Comparison of ENCODE assay signal across 16 cellular contexts in the genomic region with DNA sequence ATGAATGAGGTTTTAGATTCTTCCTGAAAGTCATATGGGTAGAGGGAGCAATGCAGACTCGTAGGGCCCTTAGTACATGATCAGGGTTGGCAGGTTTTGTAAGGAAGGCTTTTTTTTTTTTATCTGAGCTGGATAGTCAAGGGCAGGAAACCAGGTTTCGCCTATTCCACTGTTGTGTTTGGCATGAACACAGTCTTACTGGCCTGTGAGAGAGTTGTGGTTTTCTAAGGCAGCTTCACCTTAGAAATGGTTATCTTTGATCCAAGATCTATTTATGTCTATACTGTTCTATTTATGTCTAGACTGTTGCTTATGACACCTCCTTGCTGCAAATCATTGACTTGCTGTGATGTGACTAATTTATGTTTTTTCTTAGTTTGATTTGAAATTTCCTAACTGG. TPM values are rescaled to one million over a fixed set of nuclear protein-coding genes. Genes with fewer than 3 reads are reported as not detected.
DNase-seq lines count a peak whose midpoint lies in the region; ATAC-seq and TF ChIP-seq lines count a peak whose summit lies in the region.
"Had no signal": no experiment of that assay in that cellular context is flagged by ENCODE, and none has a peak within 500 bp of the region (broad histone marks: within the 10 kb centered on the region; RNA-seq: fewer than 3 reads in every experiment).

No MANE protein-coding gene starts in this region.

- no peaks in the 10 kb centered on the region for H3K36me3 ChIP-seq in lower lobe of right lung
- H3K36me3 ChIP-seq: transverse colon had no signal

- ATAC-seq in GM19452 (IDR thresholded peaks at IDR 0.05; ENCODE audit: unreplicated experiment) (peak; percentile 71), HG03378 (IDR thresholded peaks at IDR 0.05; ENCODE audit: unreplicated experiment) (peak; percentile 84), lower lobe of right lung (no peak)
- peak; percentile 29 for ATAC-seq in stimulated activated memory B cell treated with anti-CD40 and anti-IgM and Interleukin-4, amounts not matched to agents 10 μg/mL and 1 μg/mL and 100 μg/mL, for 72 hours
- ATAC-seq: HCT116; natural killer cell treated with Interleukin-12 subunit alpha and Interleukin-12 subunit beta and Interleukin-15 and Interleukin-18, amount 100 ng/mL, for 72 hours had no signal

- H3K27me3 ChIP-seq in lower lobe of right lung (ENCODE audit: low read depth), result no peaks in the 10 kb centered on the region
- H3K27me3 ChIP-seq: transverse colon had no signal

- H3K36me3 Mint-ChIP-seq in stimulated activated memory B cell treated with anti-CD40 and anti-IgM and Interleukin-4, amounts not matched to agents 10 μg/mL and 1 μg/mL and 100 μg/mL, for 72 hours, result no peaks in the 10 kb centered on the region
- H3K36me3 Mint-ChIP-seq: natural killer cell treated with Interleukin-12 subunit alpha and Interleukin-12 subunit beta and Interleukin-15 and Interleukin-18, amount 100 ng/mL, for 72 hours had no signal

- no peaks in the 10 kb centered on the region for H3K4me1 ChIP-seq in lower lobe of right lung
- H3K4me1 ChIP-seq: transverse colon had no signal

- no peaks in the 10 kb centered on the region for H3K9me3 ChIP-seq in lower lobe of right lung
- H3K9me3 ChIP-seq: transverse colon had no signal

- H3K27ac Mint-ChIP-seq in stimulated activated memory B cell treated with anti-CD40 and anti-IgM and Interleukin-4, amounts not matched to agents 10 μg/mL and 1 μg/mL and 100 μg/mL, for 72 hours, result no peak overlapping the region
- H3K27ac Mint-ChIP-seq: natural killer cell treated with Interleukin-12 subunit alpha and Interleukin-12 subunit beta and Interleukin-15 and Interleukin-18, amount 100 ng/mL, for 72 hours had no signal

- no peak overlapping the region for H3K4me3 Mint-ChIP-seq in stimulated activated memory B cell treated with anti-CD40 and anti-IgM and Interleukin-4, amounts not matched to agents 10 μg/mL and 1 μg/mL and 100 μg/mL, for 72 hours
- H3K4me3 Mint-ChIP-seq: natural killer cell treated with Interleukin-12 subunit alpha and Interleukin-12 subunit beta and Interleukin-15 and Interleukin-18, amount 100 ng/mL, for 72 hours had no signal

- intact Hi-C loops in lower lobe of right lung (cut with DNase I), result no loop called here

- H3K4me1 Mint-ChIP-seq in stimulated activated memory B cell treated with anti-CD40 and anti-IgM and Interleukin-4, amounts not matched to agents 10 μg/mL and 1 μg/mL and 100 μg/mL, for 72 hours, result no peaks in the 10 kb centered on the region

- no peak overlapping the region for H3K27ac ChIP-seq in lower lobe of right lung
- H3K27ac ChIP-seq: C4-2B, RWPE1, transverse colon had no signal

- H3K27me3 Mint-ChIP-seq in stimulated activated memory B cell treated with anti-CD40 and anti-IgM and Interleukin-4, amounts not matched to agents 10 μg/mL and 1 μg/mL and 100 μg/mL, for 72 hours, result no peaks in the 10 kb centered on the region
- H3K27me3 Mint-ChIP-seq: natural killer cell treated with Interleukin-12 subunit alpha and Interleukin-12 subunit beta and Interleukin-15 and Interleukin-18, amount 100 ng/mL, for 72 hours had no signal

- H3K9me3 Mint-ChIP-seq in stimulated activated memory B cell treated with anti-CD40 and anti-IgM and Interleukin-4, amounts not matched to agents 10 μg/mL and 1 μg/mL and 100 μg/mL, for 72 hours, result peaks cover 2% of the 10 kb centered on the region

- TF ChIP-seq CTCF in cardiac fibroblast (IDR thresholded peaks at IDR 0.05; ENCODE audit: low read depth, low read length) (no peak), lower lobe of right lung (IDR thresholded peaks at IDR 0.05) (no peak)

- H3K4me3 ChIP-seq in cardiac fibroblast (replicated peaks in 1 of 2; ENCODE audit: low read depth in 2 of 2, low read length in 2 of 2) (no peak overlapping the region), lower lobe of right lung (no peak overlapping the region)
- H3K4me3 ChIP-seq: transverse colon had no signal

- DNase-seq in cardiac fibroblast (ENCODE audit: low read depth in 2 of 2) (peak; percentile 4 to 50), T-helper 2 cell (no peak), DMS153 treated with DMSO at 0.1 percent for 48 hours (lab: John Stamatoyannopoulos, UW; ENCODE audit: unreplicated experiment) (no peak), lower lobe of right lung (no peak)
- DNase-seq: activated CD4-positive, alpha-beta T cell treated with anti-CD3 and anti-CD28 coated beads for 48 hours; activated T-cell treated with anti-CD3 and anti-CD28 coated beads, Interleukin-2, amount 50 U/mL, for 48 hours; EL; hypothalamus; transverse colon had no signal

RNA-seq across cellular contexts. Expression of a gene that starts 49.0 kb away (rescaled TPM):
- 24.7 TPM for total RNA-seq in lower lobe of right lung
- total RNA-seq: natural killer cell treated with Interleukin-12 subunit alpha and Interleukin-12 subunit beta and Interleukin-15 and Interleukin-18, amount 100 ng/mL, for 72 hours had no signal

Comparison
In these comparisons a context has a peak if more than half of its experiments do, and no peak if none do; other contexts are left out.
1. ATAC-seq: peak in GM19452 (single experiment), HG03378 (single experiment) and stimulated activated memory B cell treated with anti-CD40 and anti-IgM and Interleukin-4, amounts not matched to agents 10 μg/mL and 1 μg/mL and 100 μg/mL, for 72 hours (single experiment); none in lower lobe of right lung (0 of 2).
2. DNase-seq: peak in cardiac fibroblast (2 of 2); none in T-helper 2 cell (0 of 5), DMS153 treated with DMSO at 0.1 percent for 48 hours (single experiment) and lower lobe of right lung (single experiment).